ENCODE assay signal across 10 cellular contexts in genomic region chr5:111774525-111774924, GRCh38. TPM values are rescaled to one million over a fixed set of nuclear protein-coding genes. Genes with fewer than 3 reads are reported as not detected.
A peak's percentile ranks its signal among the peaks of the same experiment; 100 is the strongest.
DNase-seq lines count a peak whose midpoint lies in the region; ATAC-seq and TF ChIP-seq lines count a peak whose summit lies in the region.
"Had no signal": no experiment of that assay in that cellular context is flagged by ENCODE, and none has a peak within 500 bp of the region (broad histone marks: within the 10 kb centered on the region; RNA-seq: fewer than 3 reads in every experiment).

No MANE protein-coding gene starts in this region.

- peaks cover 2% of the 10 kb centered on the region for H3K27me3 Mint-ChIP-seq in GM23338 (ENCODE audit: insufficient read depth, low read depth, poor library complexity)
- H3K27me3 Mint-ChIP-seq in activated CD8-positive, alpha-beta T cell treated with anti-CD3 and anti-CD28 coated beads, Interleukin-2, amount 10 ng/mL, durations not matched to agents 7 days and 5 days (ENCODE audit: low read depth), result peaks cover 17% of the 10 kb centered on the region

- TF ChIP-seq EP300 in esophagus muscularis mucosa (IDR thresholded peaks at IDR 0.05), result no peak
- no peak for TF ChIP-seq EP300 in stomach (IDR thresholded peaks at IDR 0.05)

- H3K27me3 ChIP-seq in GM23338 (ENCODE audit: insufficient read depth), result no peaks in the 10 kb centered on the region
- H3K27me3 ChIP-seq in esophagus muscularis mucosa, result no peaks in the 10 kb centered on the region
- H3K27me3 ChIP-seq in stomach, result no peaks in the 10 kb centered on the region
- H3K27me3 ChIP-seq: ascending aorta, pancreas had no signal

- H3K4me1 ChIP-seq in GM23338 (ENCODE audit: insufficient read depth) (peaks cover 3% of the 10 kb centered on the region; the same call in 1 of the 2 replicates), esophagus muscularis mucosa (peaks cover 7 to 20% (median 17%) of the 10 kb centered on the region in 4 donors), stomach (peaks cover 6 to 24% (median 11%) of the 10 kb centered on the region in 4 donors)
- H3K4me1 ChIP-seq: ascending aorta, pancreas had no signal

- H3K36me3 Mint-ChIP-seq in GM23338 (ENCODE audit: low read depth), result no peaks in the 10 kb centered on the region
- no peaks in the 10 kb centered on the region for H3K36me3 Mint-ChIP-seq in activated CD8-positive, alpha-beta T cell treated with anti-CD3 and anti-CD28 coated beads, Interleukin-2, amount 10 ng/mL, durations not matched to agents 7 days and 5 days (ENCODE audit: low read depth)

- no peaks in the 10 kb centered on the region for H3K79me2 ChIP-seq in GM23338 (replicated peaks; ENCODE audit: insufficient read depth)

- no peak overlapping the region for H3K4me3 Mint-ChIP-seq in GM23338
- no peak overlapping the region for H3K4me3 Mint-ChIP-seq in activated CD8-positive, alpha-beta T cell treated with anti-CD3 and anti-CD28 coated beads, Interleukin-2, amount 10 ng/mL, durations not matched to agents 7 days and 5 days

- no peak overlapping the region; the same call in 1 of the 2 replicates for H3K27ac ChIP-seq in GM23338 (ENCODE audit: low read depth)
- H3K27ac ChIP-seq in esophagus muscularis mucosa (replicated peaks in 1 of 4), result peak overlapping the region in 3 of 4 donors; percentile 22 to 64 (median 56)
- no peak overlapping the region for H3K27ac ChIP-seq in stomach
- H3K27ac ChIP-seq: ascending aorta, pancreas had no signal

- no peaks in the 10 kb centered on the region for H3F3A ChIP-seq in GM23338 (replicated peaks; ENCODE audit: low read depth)

- H3K36me3 ChIP-seq in GM23338 (ENCODE audit: insufficient read depth) (no peaks in the 10 kb centered on the region), esophagus muscularis mucosa (no peaks in the 10 kb centered on the region), stomach (no peaks in the 10 kb centered on the region)
- H3K36me3 ChIP-seq: ascending aorta, pancreas had no signal

- POLR2A ChIA-PET in activated CD8-positive, alpha-beta T cell treated with anti-CD3 and anti-CD28 coated beads, Interleukin-2, amount 10 ng/mL, durations not matched to agents 7 days and 5 days (lab: Charles Lee), result no interaction called here

- TF ChIP-seq POLR2A in esophagus muscularis mucosa (IDR thresholded peaks at IDR 0.05; ENCODE audit: low read depth) (no peak), stomach (IDR thresholded peaks at IDR 0.05) (no peak)

- peak; percentile 88 for ATAC-seq in GM23338
- no peak for ATAC-seq in activated CD8-positive, alpha-beta T cell treated with anti-CD3 and anti-CD28 coated beads, Interleukin-2, amount 10 ng/mL, durations not matched to agents 7 days and 5 days

- WGBS in esophagus muscularis mucosa, result 18% methylated on average over 4 of the region's 4 CpGs
- 2 to 14% (median 7%) methylated on average over 4 of the region's 4 CpGs for WGBS in stomach, 5 donors

- H4K20me1 ChIP-seq in GM23338 (replicated peaks; ENCODE audit: insufficient read depth), result no peaks in the 10 kb centered on the region

- DNase-seq in GM23338 (ENCODE audit: low spot score) (peak; percentile 67), NCI-H82 (lab: John Stamatoyannopoulos, UW) (peak; percentile 93), esophagus muscularis mucosa (ENCODE audit: extremely low spot score) (no peak), stomach (peak; percentile 50), SW 1271 (lab: John Stamatoyannopoulos, UW) (no peak), NCI-H1048 (lab: John Stamatoyannopoulos, UW) (no peak), occipital lobe (lab: John Stamatoyannopoulos, UW) (no peak)
- no peak for DNase-seq in activated CD8-positive, alpha-beta T cell treated with anti-CD3 and anti-CD28 coated beads, Interleukin-2, amount 10 ng/mL, durations not matched to agents 7 days and 5 days
- DNase-seq: pancreas had no signal

- TF ChIP-seq CTCF in GM23338 (conservative IDR thresholded peaks at IDR 0.05; ENCODE audit: low read depth in 2 of 2) (no peak), esophagus muscularis mucosa (IDR thresholded peaks at IDR 0.05) (no peak), stomach (IDR thresholded peaks at IDR 0.05) (no peak)

- H3K4me3 ChIP-seq in GM23338 (no peak overlapping the region), esophagus muscularis mucosa (no peak overlapping the region), stomach (no peak overlapping the region)
- H3K4me3 ChIP-seq: ascending aorta, pancreas had no signal

- no peak overlapping the region for H3K4me2 ChIP-seq in GM23338

- CTCF ChIA-PET in activated CD8-positive, alpha-beta T cell treated with anti-CD3 and anti-CD28 coated beads, Interleukin-2, amount 10 ng/mL, durations not matched to agents 7 days and 5 days (lab: Charles Lee), result no interaction called here

- H3K4me1 Mint-ChIP-seq in GM23338, result peaks cover 16% of the 10 kb centered on the region
- H3K4me1 Mint-ChIP-seq in activated CD8-positive, alpha-beta T cell treated with anti-CD3 and anti-CD28 coated beads, Interleukin-2, amount 10 ng/mL, durations not matched to agents 7 days and 5 days (ENCODE audit: low read depth), result no peaks in the 10 kb centered on the region

- H3K9me2 ChIP-seq in GM23338 (ENCODE audit: insufficient read depth), result no peaks in the 10 kb centered on the region

- H2AFZ ChIP-seq in GM23338, result peak overlapping the region; percentile 64; the same call in 1 of the 2 replicates

- intact Hi-C loops in esophagus muscularis mucosa (cut with DNase I) (no loop called here), stomach (cut with DNase I; ENCODE audit: low total_unique reads) (no loop called here)

- H3K9me3 Mint-ChIP-seq in GM23338, result no peaks in the 10 kb centered on the region
- H3K9me3 Mint-ChIP-seq in activated CD8-positive, alpha-beta T cell treated with anti-CD3 and anti-CD28 coated beads, Interleukin-2, amount 10 ng/mL, durations not matched to agents 7 days and 5 days (ENCODE audit: insufficient read depth), result no peaks in the 10 kb centered on the region

- peak overlapping the region; percentile 46; the same call in 1 of the 2 replicates for H3K27ac Mint-ChIP-seq in GM23338
- H3K27ac Mint-ChIP-seq in activated CD8-positive, alpha-beta T cell treated with anti-CD3 and anti-CD28 coated beads, Interleukin-2, amount 10 ng/mL, durations not matched to agents 7 days and 5 days, result no peak overlapping the region

- H3K9me3 ChIP-seq in esophagus muscularis mucosa (no peaks in the 10 kb centered on the region), stomach (no peaks in the 10 kb centered on the region)
- H3K9me3 ChIP-seq: ascending aorta, pancreas had no signal

TF ChIP-seq in GM23338, 12 proteins besides CTCF, POLR2A, EP300 and RAD21:
- TF ChIP-seq REST (IDR thresholded peaks at IDR 0.05; ENCODE audit: unreplicated experiment) (no peak), ZNF114 (CRISPR knock-in tag; IDR thresholded peaks at IDR 0.05) (no peak), ZNF331 (CRISPR knock-in tag; IDR thresholded peaks at IDR 0.05; ENCODE audit: low read depth) (no peak), JUNB (IDR thresholded peaks at IDR 0.05; ENCODE audit: unreplicated experiment) (no peak), EZH2phosphoT487 (IDR thresholded peaks at IDR 0.05; ENCODE audit: unreplicated experiment) (no peak), ETS1 (IDR thresholded peaks at IDR 0.05) (no peak)

RNA-seq across cellular contexts. Expression of gene NREP, which starts 17.5 kb away (rescaled TPM):
- total RNA-seq in GM23338 (2014; rRNA removed; shearing (Covaris generic)), result 300 and 336 TPM in 2 replicates
- 260 and 264 TPM in 2 replicates for polyA plus RNA-seq in GM23338 (2016; fragmentation: Nextera tagmentation; extraction: Ambion mirVana)
- 10 to 100 TPM in 2 of 4 donors, 1 to 10 TPM in 2; 6.0 to 19.8 (median 10.5) TPM for total RNA-seq in esophagus muscularis mucosa
- total RNA-seq in stomach, result 100 to 1,000 TPM in 1 of 5 donors, 10 to 100 TPM in 2, 1 to 10 TPM in 1, under 1 TPM in 1; 0.58 to 155 (median 14.5) TPM
- 10 to 100 TPM in 1 of 3 donors, 1 to 10 TPM in 2; 8.1 to 10.7 (median 9.9) TPM for polyA plus RNA-seq in stomach
- 10 to 100 TPM; 18.6 to 19.7 TPM for total RNA-seq in activated CD8-positive, alpha-beta T cell treated with anti-CD3 and anti-CD28 coated beads, Interleukin-2, amount 10 ng/mL, durations not matched to agents 7 days and 5 days
- 685 TPM for total RNA-seq in occipital lobe

Comparison
In these comparisons a context has a peak if more than half of its experiments do, and no peak if none do; other contexts are left out.
1. DNase-seq: peak in GM23338 (single experiment), NCI-H82 (single experiment) and stomach (single experiment); none in esophagus muscularis mucosa (single experiment), SW 1271 (0 of 2), NCI-H1048 (single experiment), activated CD8-positive, alpha-beta T cell treated with anti-CD3 and anti-CD28 coated beads, Interleukin-2, amount 10 ng/mL, durations not matched to agents 7 days and 5 days (single experiment) and occipital lobe (single experiment).
2. H3K27ac ChIP-seq: peak in esophagus muscularis mucosa (3 of 4); none in GM23338 (single experiment) and stomach (0 of 5).